8 cellular contexts compared by ENCODE assay signal in the genomic region with DNA sequence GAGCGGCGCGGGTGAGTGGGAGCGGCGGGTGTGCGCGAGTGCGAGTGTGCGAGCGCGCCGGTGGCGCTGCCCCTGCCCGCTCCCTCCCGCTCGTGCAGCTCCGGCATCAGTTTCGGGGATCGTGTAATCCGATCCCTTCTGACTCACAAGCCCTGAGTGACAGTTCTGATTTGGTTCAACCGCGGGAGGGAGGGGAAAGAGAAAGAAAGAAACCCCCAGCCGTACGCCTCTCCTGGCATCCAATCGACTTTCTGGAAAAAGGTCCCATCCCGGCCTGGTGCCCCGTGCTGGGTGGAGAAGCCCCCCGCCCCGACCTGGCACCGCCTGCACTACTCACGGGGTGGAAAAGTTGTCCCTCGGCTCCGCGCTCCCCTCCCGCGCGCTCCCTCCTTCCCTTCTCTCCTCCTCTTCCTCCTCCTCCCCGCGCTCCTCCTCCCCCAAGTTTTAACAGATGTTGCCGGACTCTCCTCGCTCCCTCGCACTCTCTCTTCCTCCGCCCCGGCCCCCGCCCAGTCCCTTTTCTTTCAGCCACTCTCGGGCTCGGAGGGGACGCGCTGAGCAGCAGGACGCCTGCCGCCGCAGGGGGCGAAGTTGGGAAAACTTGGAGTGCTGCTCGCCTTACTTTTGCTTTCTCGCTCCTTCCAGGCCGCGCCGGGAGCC. TPM values are rescaled to one million over a fixed set of nuclear protein-coding genes. Genes with fewer than 3 reads are reported as not detected.
DNase-seq lines count a peak whose midpoint lies in the region; TF ChIP-seq lines count a peak whose summit lies in the region.

A gene (minus strand): TSS at position 48 of the 660 bp plus-strand sequence. CDS start 13,956 bp downstream, outside the sequence.

- H4K20me1 ChIP-seq in GM23248 (ENCODE audit: insufficient read depth) (no peaks in the 10 kb centered on the region), osteoblast (ENCODE audit: insufficient read depth, low read length) (peaks cover 8% of the 10 kb centered on the region)

- TF ChIP-seq CTCF in cardiac muscle cell (IDR thresholded peaks at IDR 0.05; ENCODE audit: low read depth, low read length) (peak; percentile 35), osteoblast (IDR thresholded peaks at IDR 0.05; ENCODE audit: extremely low read depth, low read depth, low read length) (peak; percentile 13)

- H3K27ac ChIP-seq in GM23248 = peak within 1 kb of the TSS; percentile 93
- peak within 1 kb of the TSS; percentile 88 for H3K27ac ChIP-seq in cardiac muscle cell
- H3K27ac ChIP-seq in osteoblast (ENCODE audit: low read depth, low read length) = peak within 1 kb of the TSS; percentile 84

- H3K4me1 ChIP-seq in GM23248 (ENCODE audit: insufficient read depth) (peaks cover 50% of the 10 kb centered on the region), adipocyte (ENCODE audit: control insufficient read depth, insufficient read depth, low read length) (peaks cover 48% of the 10 kb centered on the region), cardiac muscle cell (ENCODE audit: low read depth) (peaks cover 17% of the 10 kb centered on the region), osteoblast (ENCODE audit: insufficient read depth, low read length) (peaks cover 43% of the 10 kb centered on the region)

- H2AFZ ChIP-seq in GM23248 (peak within 1 kb of the TSS; percentile 83), osteoblast (ENCODE audit: low read length) (peak within 1 kb of the TSS; percentile 91)

- peaks cover 39% of the 10 kb centered on the region for H3F3A ChIP-seq in GM23248 (ENCODE audit: insufficient read depth)

- no peaks in the 10 kb centered on the region for H3K36me3 ChIP-seq in GM23248 (ENCODE audit: low read depth)
- no peaks in the 10 kb centered on the region for H3K36me3 ChIP-seq in adipocyte (ENCODE audit: control insufficient read depth, insufficient read depth, low read length, severe bottlenecking)
- H3K36me3 ChIP-seq in cardiac muscle cell = no peaks in the 10 kb centered on the region
- H3K36me3 ChIP-seq in osteoblast (ENCODE audit: insufficient read depth, low read length) = no peaks in the 10 kb centered on the region

- peaks cover 35% of the 10 kb centered on the region for H3K79me2 ChIP-seq in GM23248 (ENCODE audit: insufficient read depth)
- peaks cover 35% of the 10 kb centered on the region for H3K79me2 ChIP-seq in osteoblast (ENCODE audit: insufficient read depth, low read length)

- H3K4me2 ChIP-seq in GM23248 (ENCODE audit: unreplicated experiment) = peak within 1 kb of the TSS; percentile 85
- H3K4me2 ChIP-seq in osteoblast (ENCODE audit: insufficient read depth, low read length) = peak within 1 kb of the TSS; percentile 90

- 0 to 1% methylated on average over 37 to 58 of the region's 58 CpGs for WGBS in GM23248 (ENCODE audit: low coverage in 1 of 2, low lambda C conversion rate in 2 of 2, missing lambda C conversion rate in 2 of 2), 2 experiments

- DNase-seq in NCI-H510A (lab: John Stamatoyannopoulos, UW) (peak; percentile 9), NCI-H510A treated with DMSO at 0.1 percent for 48 hours (lab: John Stamatoyannopoulos, UW) (no peak), GM23248 (peak; percentile 93), M059J (ENCODE audit: low read depth) (peak; percentile 95), adipocyte (ENCODE audit: low read depth) (peak; percentile 97), cardiac muscle cell (ENCODE audit: low read depth in 1 of 2, low spot score in 1 of 2) (peak; percentile 92 to 97), osteoblast (ENCODE audit: insufficient read length, low spot score, missing footprints) (peak; percentile 99), HuH-7 (ENCODE audit: low spot score) (no peak)

- in situ Hi-C loops in GM23248 (cut with MboI) = loop anchor here (25.0 kb wide), 1 partner anchor 600 kb away; no protein-coding TSS in a partner anchor

- no peaks in the 10 kb centered on the region for H3K9me3 ChIP-seq in GM23248 (ENCODE audit: low read depth)
- no peaks in the 10 kb centered on the region for H3K9me3 ChIP-seq in adipocyte (ENCODE audit: control insufficient read depth, low read length)
- H3K9me3 ChIP-seq in cardiac muscle cell (ENCODE audit: low read depth) = no peaks in the 10 kb centered on the region
- H3K9me3 ChIP-seq in osteoblast (ENCODE audit: low read depth, low read length) = no peaks in the 10 kb centered on the region

- H3K4me3 ChIP-seq in GM23248 = peak within 1 kb of the TSS; percentile 90
- H3K4me3 ChIP-seq in adipocyte (ENCODE audit: low read length) = peak within 1 kb of the TSS; percentile 93
- H3K4me3 ChIP-seq in cardiac muscle cell = peak within 1 kb of the TSS; percentile 77
- H3K4me3 ChIP-seq in osteoblast (ENCODE audit: insufficient read depth, low read length) = peak within 1 kb of the TSS; percentile 92

- H3K9ac ChIP-seq in GM23248 (peak within 1 kb of the TSS; percentile 84), adipocyte (ENCODE audit: low read length) (peak within 1 kb of the TSS; percentile 89)

- H3K9me2 ChIP-seq in GM23248 (ENCODE audit: insufficient read depth) = no peaks in the 10 kb centered on the region

- H3K27me3 ChIP-seq in GM23248 (replicated peaks; ENCODE audit: insufficient read depth) (no peaks in the 10 kb centered on the region), adipocyte (replicated peaks; ENCODE audit: control insufficient read depth, insufficient read depth, low read length) (no peaks in the 10 kb centered on the region), cardiac muscle cell (no peaks in the 10 kb centered on the region), osteoblast (ENCODE audit: insufficient read depth, low read length) (no peaks in the 10 kb centered on the region)

RNA-seq across cellular contexts. Expression of the gene that starts here (rescaled TPM):
- 2.0 and 4.0 TPM in 2 replicates for total RNA-seq in GM23248 (2014; rRNA removed; shearing (Covaris generic))
- 3.7 and 5.2 TPM in 2 replicates for polyA plus RNA-seq in GM23248 (2016; fragmentation: Nextera tagmentation; extraction: Ambion mirVana)
- 4.4 and 7.6 TPM in 2 replicates for total RNA-seq in M059J (2014; rRNA removed; shearing (Covaris generic))
- total RNA-seq in cardiac muscle cell = 10.0 and 15.2 TPM in 2 replicates
- 27.9 and 29.8 TPM in 2 replicates for polyA plus RNA-seq in cardiac muscle cell
- 10.9 and 11.9 TPM in 2 replicates for total RNA-seq in osteoblast

Comparison
In these comparisons a context has a peak if more than half of its experiments do, and no peak if none do; other contexts are left out.
1. DNase-seq: peak in NCI-H510A (single experiment), GM23248 (single experiment), M059J (single experiment), adipocyte (single experiment), cardiac muscle cell (2 of 2) and osteoblast (single experiment); none in NCI-H510A treated with DMSO at 0.1 percent for 48 hours (single experiment) and HuH-7 (single experiment).
2. Peak in every context shown above with its lines, with median percentiles within 50 percentile points of each other: H3K27ac ChIP-seq and H3K4me3 ChIP-seq.